10 cellular contexts compared by ENCODE assay signal in genomic region chr4:139315221-139315675, GRCh38. TPM values are rescaled to one million over a fixed set of nuclear protein-coding genes. Genes with fewer than 3 reads are reported as not detected.
A peak's percentile ranks its signal among the peaks of the same experiment; 100 is the strongest.
DNase-seq lines count a peak whose midpoint lies in the region; ATAC-seq and TF ChIP-seq lines count a peak whose summit lies in the region.
"Had no signal": no experiment of that assay in that cellular context is flagged by ENCODE, and none has a peak within 500 bp of the region (broad histone marks: within the 10 kb centered on the region; RNA-seq: fewer than 3 reads in every experiment).

No MANE protein-coding gene starts in this region.

- H3K27me3 Mint-ChIP-seq in T-helper 1 cell treated with Interleukin-12 subunit alpha and Interleukin-12 subunit beta and Interleukin-4 antibody, amounts not matched to agents 30 μg/mL and 1 μg/mL, for 36 hours (ENCODE audit: low read depth), result no peaks in the 10 kb centered on the region
- H3K27me3 Mint-ChIP-seq in stimulated activated memory B cell treated with anti-CD40 and anti-IgM and Interleukin-4, amounts not matched to agents 10 μg/mL and 1 μg/mL and 100 μg/mL, for 72 hours, result no peaks in the 10 kb centered on the region

- peak overlapping the region; percentile 6 for H3K4me3 Mint-ChIP-seq in T-helper 1 cell treated with Interleukin-12 subunit alpha and Interleukin-12 subunit beta and Interleukin-4 antibody, amounts not matched to agents 30 μg/mL and 1 μg/mL, for 36 hours
- H3K4me3 Mint-ChIP-seq in stimulated activated memory B cell treated with anti-CD40 and anti-IgM and Interleukin-4, amounts not matched to agents 10 μg/mL and 1 μg/mL and 100 μg/mL, for 72 hours, result peak overlapping the region; percentile 66

- H3K4me1 Mint-ChIP-seq in T-helper 1 cell treated with Interleukin-12 subunit alpha and Interleukin-12 subunit beta and Interleukin-4 antibody, amounts not matched to agents 30 μg/mL and 1 μg/mL, for 36 hours (ENCODE audit: low read depth), result peaks cover 56% of the 10 kb centered on the region
- peaks cover 77% of the 10 kb centered on the region for H3K4me1 Mint-ChIP-seq in stimulated activated memory B cell treated with anti-CD40 and anti-IgM and Interleukin-4, amounts not matched to agents 10 μg/mL and 1 μg/mL and 100 μg/mL, for 72 hours

- peak; percentile 68 for ATAC-seq in HG02798 (IDR thresholded peaks at IDR 0.05; ENCODE audit: poor library complexity, unreplicated experiment)
- peak; percentile 87 for ATAC-seq in stimulated activated memory B cell treated with anti-CD40 and anti-IgM and Interleukin-4, amounts not matched to agents 10 μg/mL and 1 μg/mL and 100 μg/mL, for 72 hours

- peak overlapping the region; percentile 13 for H3K27ac ChIP-seq in left ventricle myocardium inferior (replicated peaks)
- no peak overlapping the region for H3K27ac ChIP-seq in right atrium auricular region

- H3K9me3 Mint-ChIP-seq in T-helper 1 cell treated with Interleukin-12 subunit alpha and Interleukin-12 subunit beta and Interleukin-4 antibody, amounts not matched to agents 30 μg/mL and 1 μg/mL, for 36 hours, result peaks cover 5% of the 10 kb centered on the region
- no peaks in the 10 kb centered on the region for H3K9me3 Mint-ChIP-seq in stimulated activated memory B cell treated with anti-CD40 and anti-IgM and Interleukin-4, amounts not matched to agents 10 μg/mL and 1 μg/mL and 100 μg/mL, for 72 hours

- no peak overlapping the region for H3K27ac Mint-ChIP-seq in T-helper 1 cell treated with Interleukin-12 subunit alpha and Interleukin-12 subunit beta and Interleukin-4 antibody, amounts not matched to agents 30 μg/mL and 1 μg/mL, for 36 hours
- peak overlapping the region; percentile 92 for H3K27ac Mint-ChIP-seq in stimulated activated memory B cell treated with anti-CD40 and anti-IgM and Interleukin-4, amounts not matched to agents 10 μg/mL and 1 μg/mL and 100 μg/mL, for 72 hours

- H3K4me1 ChIP-seq in left ventricle myocardium inferior (peaks cover 69% of the 10 kb centered on the region), right atrium auricular region (peaks cover 0 to 35% of the 10 kb centered on the region in 2 donors)
- H3K4me1 ChIP-seq: BE2C had no signal

- no peak overlapping the region for H3K4me3 ChIP-seq in left ventricle myocardium inferior
- H3K4me3 ChIP-seq in right atrium auricular region, result no peak overlapping the region

- intact Hi-C loops in left ventricle myocardium inferior (cut with micrococcal nuclease), result no loop called here

- no peak for DNase-seq in left ventricle myocardium inferior
- DNase-seq in right atrium auricular region (ENCODE audit: low spot score), result no peak
- no peak for DNase-seq in A172 (ENCODE audit: low spot score)
- no peak for DNase-seq in NCI-H2227 (lab: John Stamatoyannopoulos, UW; ENCODE audit: unreplicated experiment)
- no peak for DNase-seq in NCI-H524 treated with DMSO at 0.1 percent for 48 hours (lab: John Stamatoyannopoulos, UW)
- DNase-seq: BE2C, NCI-H2171 had no signal

- peaks cover 10% of the 10 kb centered on the region for H3K36me3 Mint-ChIP-seq in T-helper 1 cell treated with Interleukin-12 subunit alpha and Interleukin-12 subunit beta and Interleukin-4 antibody, amounts not matched to agents 30 μg/mL and 1 μg/mL, for 36 hours (ENCODE audit: low read depth)
- H3K36me3 Mint-ChIP-seq in stimulated activated memory B cell treated with anti-CD40 and anti-IgM and Interleukin-4, amounts not matched to agents 10 μg/mL and 1 μg/mL and 100 μg/mL, for 72 hours, result peaks cover 20% of the 10 kb centered on the region

- H3K27me3 ChIP-seq in left ventricle myocardium inferior (ENCODE audit: low read depth) (no peaks in the 10 kb centered on the region), right atrium auricular region (no peaks in the 10 kb centered on the region)
- H3K27me3 ChIP-seq: BE2C had no signal

- H3K9me3 ChIP-seq in left ventricle myocardium inferior (replicated peaks) (no peaks in the 10 kb centered on the region), right atrium auricular region (no peaks in the 10 kb centered on the region)
- H3K9me3 ChIP-seq: BE2C had no signal

- H3K36me3 ChIP-seq in left ventricle myocardium inferior (no peaks in the 10 kb centered on the region), right atrium auricular region (no peaks in the 10 kb centered on the region)

- TF ChIP-seq CTCF in left ventricle myocardium inferior (IDR thresholded peaks at IDR 0.05; ENCODE audit: borderline replicate concordance), result no peak
- TF ChIP-seq CTCF in right atrium auricular region (IDR thresholded peaks at IDR 0.05), result no peak

RNA-seq across cellular contexts. Expression of gene NDUFC1, which starts 13.0 kb away (rescaled TPM):
- total RNA-seq in left ventricle myocardium inferior, result 222 TPM
- 100 to 1,000 TPM in 1 of 2 donors, 10 to 100 TPM in 1; 96.1 to 118 TPM for total RNA-seq in right atrium auricular region
- total RNA-seq in A172 (2014; rRNA removed; shearing (Covaris generic)), result 66.0 and 102 TPM in 2 replicates

RNA-seq across cellular contexts. Expression of gene NAA15, which starts 13.9 kb away (rescaled TPM):
- total RNA-seq in left ventricle myocardium inferior, result 33.1 TPM
- total RNA-seq in right atrium auricular region, result 10 to 100 TPM; 21.5 to 24.2 TPM
- 56.6 and 57.2 TPM in 2 replicates for total RNA-seq in A172 (2014; rRNA removed; shearing (Covaris generic))

RNA-seq across cellular contexts. Expression of gene MGARP, which starts 35.2 kb away (rescaled TPM):
- 0.60 TPM for total RNA-seq in left ventricle myocardium inferior
- 1 to 10 TPM; 4.3 to 7.1 TPM for total RNA-seq in right atrium auricular region
- total RNA-seq in A172 (2014; rRNA removed; shearing (Covaris generic)), result 0.89 and 1.2 TPM in 2 replicates
